21 cellular contexts compared by ENCODE assay signal in genomic region chrX:120517936-120518335, GRCh38. TPM values are rescaled to one million over a fixed set of nuclear protein-coding genes. Genes with fewer than 3 reads are reported as not detected.
A peak's percentile ranks its signal among the peaks of the same experiment; 100 is the strongest.
DNase-seq lines count a peak whose midpoint lies in the region; ATAC-seq, FAIRE-seq and TF ChIP-seq lines count a peak whose summit lies in the region.
"Had no signal": no experiment of that assay in that cellular context is flagged by ENCODE, and none has a peak within 500 bp of the region (broad histone marks: within the 10 kb centered on the region; RNA-seq: fewer than 3 reads in every experiment).

No MANE protein-coding gene starts in this region.

- peak overlapping the region; percentile 72 for H3K27ac Mint-ChIP-seq in chondrocyte (ENCODE audit: unreplicated experiment)
- H3K27ac Mint-ChIP-seq: activated T-cell treated with anti-CD3 and anti-CD28 coated beads, Interleukin-2, amount 50 U/mL, for 24 hours; T-cell had no signal

- H3K4me3 ChIP-seq in AG04450 (ENCODE audit: low read depth, low read length) = no peak overlapping the region
- H3K4me3 ChIP-seq in thyroid gland (replicated peaks in 1 of 3) = no peak overlapping the region
- H3K4me3 ChIP-seq: lung, thoracic aorta had no signal

- peak; percentile 51 for FAIRE-seq in islet of Langerhans (lab: Jason Lieb, UNC)
- FAIRE-seq: GM12891 had no signal

- intact Hi-C loops in thyroid gland (cut with DNase I) = no loop called here

- POLR2A ChIA-PET in AG04450 (lab: Yijun Ruan, JAX) = interaction anchor here (0.6 kb wide), 1 partner anchor 191 kb away, joined by 3 read pairs; no protein-coding TSS in a partner anchor

- H3K27me3 Mint-ChIP-seq in chondrocyte (ENCODE audit: low read depth) = no peaks in the 10 kb centered on the region

- peaks cover 13% of the 10 kb centered on the region for H3K9me3 Mint-ChIP-seq in chondrocyte (ENCODE audit: low read depth)

- peaks cover 12% of the 10 kb centered on the region for H3K4me1 Mint-ChIP-seq in chondrocyte (ENCODE audit: low read depth)

- DNase-seq in AG04450 (ENCODE audit: low read depth, low spot score) (peak; percentile 21), LHCN-M2 (ENCODE audit: low read depth) (peak; percentile 49), chondrocyte (ENCODE audit: low spot score) (no peak), thyroid gland (no peak), RPMI8226 (no peak)
- DNase-seq in activated CD4-positive, CD25-positive, alpha-beta regulatory T cell treated with anti-CD3 and anti-CD28 coated beads, Interleukin-2, amount 50 U/mL, for 72 hours = no peak
- DNase-seq: activated CD4-positive, alpha-beta T cell treated with anti-CD3 and anti-CD28 coated beads for 1 hour; activated T-cell treated with anti-CD3 and anti-CD28 coated beads, Interleukin-2, amount 50 U/mL, for 24 hours; amygdala; DMS79; effector CD8-positive, alpha-beta T cell; NCI-H1105 treated with DMSO at 0.1 percent for 48 hours; NCI-H510A treated with DMSO at 0.1 percent for 48 hours; stimulated activated CD4-positive, alpha-beta T cell treated with anti-CD3 and anti-CD28 coated beads, Interleukin-12 subunit alpha, Interleukin-12 subunit beta, amount 100 ng/mL, for 4 hours; T-cell had no signal

- H3K36me3 ChIP-seq in thyroid gland = no peaks in the 10 kb centered on the region
- H3K36me3 ChIP-seq: neutrophil, thoracic aorta had no signal

- H3K27ac ChIP-seq in AG04450 (ENCODE audit: low read depth, low read length) (peak overlapping the region; percentile 31), thyroid gland (no peak overlapping the region)
- H3K27ac ChIP-seq: neutrophil had no signal

- TF ChIP-seq CTCF in AG04450 (IDR thresholded peaks at IDR 0.05; ENCODE audit: low read depth, low read length) (no peak), chondrocyte (IDR thresholded peaks at IDR 0.05) (no peak), thyroid gland (IDR thresholded peaks at IDR 0.05) (no peak)

- H3K36me3 Mint-ChIP-seq in chondrocyte (ENCODE audit: low read depth) = no peaks in the 10 kb centered on the region

- no peak for TF ChIP-seq POLR2A in thyroid gland (IDR thresholded peaks at IDR 0.05)

- H3K4me3 Mint-ChIP-seq in chondrocyte (ENCODE audit: unreplicated experiment) = no peak overlapping the region
- H3K4me3 Mint-ChIP-seq: activated T-cell treated with anti-CD3 and anti-CD28 coated beads, Interleukin-2, amount 50 U/mL, for 24 hours; T-cell had no signal

- H3K4me1 ChIP-seq in thyroid gland = no peaks in the 10 kb centered on the region

- H3K9me3 ChIP-seq in AG04450 (ENCODE audit: control insufficient read depth, insufficient read depth, low read length) = no peaks in the 10 kb centered on the region
- H3K9me3 ChIP-seq in thyroid gland = no peaks in the 10 kb centered on the region
- H3K9me3 ChIP-seq: neutrophil, thoracic aorta had no signal

- ATAC-seq in HG02840 (IDR thresholded peaks at IDR 0.05; ENCODE audit: low FRiP score, unreplicated experiment) = no peak
- ATAC-seq: T-cell had no signal

- WGBS in thyroid gland, 2 donors = 92 to 98% methylated on average over 3 of the region's 3 CpGs

- H3K27me3 ChIP-seq in AG04450 (ENCODE audit: control insufficient read depth, insufficient read depth, low read length) (no peaks in the 10 kb centered on the region), thyroid gland (no peaks in the 10 kb centered on the region)
- H3K27me3 ChIP-seq: neutrophil had no signal

- CTCF ChIA-PET in AG04450 (lab: Charles Lee) = no interaction called here

RNA-seq across cellular contexts. Expression of gene CUL4B, which starts 42.8 kb away (rescaled TPM):
- polyA plus RNA-seq in AG04450 (2011; rRNA removed) = 46.3 and 64.5 TPM in 2 replicates
- polyA minus RNA-seq in AG04450 (2011; rRNA and poly(A)+ RNA removed) = 103 and 124 TPM in 2 replicates
- 50.5 and 55.9 TPM in 2 replicates for total RNA-seq in LHCN-M2 (2014; rRNA removed)
- 24.1 TPM for polyA plus RNA-seq in LHCN-M2 (2012)
- 41.5 to 55.7 TPM (median 44.1 TPM) in 3 replicates for total RNA-seq in chondrocyte
- total RNA-seq in thyroid gland = 10 to 100 TPM; 34.4 to 54.4 (median 42.2) TPM

RNA-seq across cellular contexts. Expression of gene LAMP2, which starts 48.8 kb away (rescaled TPM):
- polyA plus RNA-seq in AG04450 (2011; rRNA removed) = 131 and 155 TPM in 2 replicates
- 51.9 and 96.5 TPM in 2 replicates for polyA minus RNA-seq in AG04450 (2011; rRNA and poly(A)+ RNA removed)
- total RNA-seq in LHCN-M2 (2014; rRNA removed) (121 and 139 TPM in 2 replicates), chondrocyte (155 to 171 TPM (median 157 TPM) in 3 replicates), thyroid gland (100 to 1,000 TPM; 189 to 225 (median 205) TPM)
- polyA plus RNA-seq in LHCN-M2 (2012) = 76.5 TPM

Comparison
In these comparisons a context has a peak if more than half of its experiments do, and no peak if none do; other contexts are left out.
1. DNase-seq: peak in AG04450 (single experiment) and LHCN-M2 (single experiment); none in chondrocyte (single experiment), activated CD4-positive, CD25-positive, alpha-beta regulatory T cell treated with anti-CD3 and anti-CD28 coated beads, Interleukin-2, amount 50 U/mL, for 72 hours (single experiment), thyroid gland (0 of 2) and RPMI8226 (single experiment).